ENCODE assay signal across 1 cellular context in genomic region chr3:98893740-98894139, GRCh38.
TF ChIP-seq lines count a peak whose summit lies in the region.

No MANE protein-coding gene starts in this region.

TF ChIP-seq in GM12878, 131 proteins besides CTCF, POLR2A, EP300 and RAD21 (continued from another document):
- no peak for TF ChIP-seq USF1 (IDR thresholded peaks at IDR 0.05; ENCODE audit: borderline replicate concordance, extremely low read length, insufficient read depth, low read depth, low read length)
- TF ChIP-seq SP1 (IDR thresholded peaks at IDR 0.05; ENCODE audit: low read depth, low read length): no peak
- no peak for TF ChIP-seq SRF (IDR thresholded peaks at IDR 0.05; ENCODE audit: low read depth in 2 of 2, low read length in 2 of 2)
- TF ChIP-seq, protein P1, sequence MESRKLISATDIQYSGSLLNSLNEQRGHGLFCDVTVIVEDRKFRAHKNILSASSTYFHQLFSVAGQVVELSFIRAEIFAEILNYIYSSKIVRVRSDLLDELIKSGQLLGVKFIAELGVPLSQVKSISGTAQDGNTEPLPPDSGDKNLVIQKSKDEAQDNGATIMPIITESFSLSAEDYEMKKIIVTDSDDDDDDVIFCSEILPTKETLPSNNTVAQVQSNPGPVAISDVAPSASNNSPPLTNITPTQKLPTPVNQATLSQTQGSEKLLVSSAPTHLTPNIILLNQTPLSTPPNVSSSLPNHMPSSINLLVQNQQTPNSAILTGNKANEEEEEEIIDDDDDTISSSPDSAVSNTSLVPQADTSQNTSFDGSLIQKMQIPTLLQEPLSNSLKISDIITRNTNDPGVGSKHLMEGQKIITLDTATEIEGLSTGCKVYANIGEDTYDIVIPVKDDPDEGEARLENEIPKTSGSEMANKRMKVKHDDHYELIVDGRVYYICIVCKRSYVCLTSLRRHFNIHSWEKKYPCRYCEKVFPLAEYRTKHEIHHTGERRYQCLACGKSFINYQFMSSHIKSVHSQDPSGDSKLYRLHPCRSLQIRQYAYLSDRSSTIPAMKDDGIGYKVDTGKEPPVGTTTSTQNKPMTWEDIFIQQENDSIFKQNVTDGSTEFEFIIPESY (IDR thresholded peaks at IDR 0.05): no peak
